ENCODE assay signal across 17 cellular contexts in the genomic region with DNA sequence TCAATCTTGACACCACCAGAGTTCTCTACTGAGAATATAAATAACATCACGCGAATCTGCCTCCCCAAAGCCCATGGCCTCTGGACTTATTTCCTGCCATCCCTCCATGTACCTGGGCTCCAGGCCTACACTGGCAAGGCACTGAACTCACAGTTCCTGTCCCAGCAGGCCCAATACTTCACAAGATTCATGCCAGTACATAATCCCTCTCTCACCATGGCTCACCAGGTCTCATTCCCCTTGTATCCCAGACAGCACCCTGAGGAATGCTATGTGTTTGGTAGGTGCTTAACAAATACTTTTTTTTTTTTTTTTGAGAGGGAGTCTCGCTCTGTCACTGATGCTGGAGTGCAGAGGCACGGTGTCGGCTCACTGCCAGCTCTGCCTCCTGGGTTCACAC. TPM values are rescaled to one million over a fixed set of nuclear protein-coding genes. Genes with fewer than 3 reads are reported as not detected.
A peak's percentile ranks its signal among the peaks of the same experiment; 100 is the strongest.
DNase-seq lines count a peak whose midpoint lies in the region; ATAC-seq, FAIRE-seq and TF ChIP-seq lines count a peak whose summit lies in the region.
"Had no signal": no experiment of that assay in that cellular context is flagged by ENCODE, and none has a peak within 500 bp of the region (broad histone marks: within the 10 kb centered on the region; RNA-seq: fewer than 3 reads in every experiment).

No MANE protein-coding gene starts in this region.

- DNase-seq in HepG2 (ENCODE audit: low spot score), result no peak
- DNase-seq in right lobe of liver, result no peak
- peak; percentile 97 for DNase-seq in bronchial epithelial cell (ENCODE audit: low read depth)
- DNase-seq in keratinocyte (ENCODE audit: low read depth, low spot score), result peak; percentile 75
- DNase-seq in vagina (ENCODE audit: extremely low spot score in 2 of 2), result no peak
- no peak for DNase-seq in NCI-H510A (lab: John Stamatoyannopoulos, UW)
- DNase-seq in Ammon's horn (ENCODE audit: low spot score), result no peak
- DNase-seq: CD8-positive, alpha-beta T cell; GOT3; KG1; MM.1S; NCI-H1105 treated with DMSO at 0.1 percent for 48 hours; NCI-H187; NCI-H510A treated with DMSO at 0.1 percent for 48 hours had no signal

- H3K79me2 ChIP-seq in HepG2 (ENCODE audit: insufficient read depth, low read length) (peaks cover 20% of the 10 kb centered on the region), keratinocyte (ENCODE audit: control insufficient read depth, insufficient read depth, low read length) (peaks cover 55% of the 10 kb centered on the region)

- H2AFZ ChIP-seq in HepG2 (ENCODE audit: low read length), result no peak overlapping the region
- H2AFZ ChIP-seq in keratinocyte (ENCODE audit: control insufficient read depth, low read length), result peak overlapping the region; percentile 73

- H3K4me3 ChIP-seq in HepG2 (replicated peaks in 1 of 3; ENCODE audit: insufficient read depth in 1 of 3, low read depth in 2 of 3, low read length in 3 of 3), result no peak overlapping the region
- no peak overlapping the region for H3K4me3 ChIP-seq in right lobe of liver
- H3K4me3 ChIP-seq in bronchial epithelial cell (ENCODE audit: low read depth, low read length), result no peak overlapping the region
- H3K4me3 ChIP-seq in keratinocyte (ENCODE audit: control insufficient read depth in 2 of 3, extremely low read depth in 1 of 3, insufficient read depth in 2 of 3, low read depth in 1 of 3, low read length in 3 of 3), result peak overlapping the region; percentile 88 to 95 (median 93)
- no peak overlapping the region for H3K4me3 ChIP-seq in vagina

- intact Hi-C loops in HepG2 (cut with micrococcal nuclease; ENCODE audit: unreplicated experiment) (no loop called here), right lobe of liver (cut with DNase I) (no loop called here), vagina (cut with DNase I) (no loop called here)

- POLR2A ChIA-PET in HepG2 (lab: Yijun Ruan, JAX), result no interaction called here

- no peak for TF ChIP-seq CTCF in HepG2 (CRISPR knock-in tag; IDR thresholded peaks at IDR 0.05)
- TF ChIP-seq CTCF in right lobe of liver (IDR thresholded peaks at IDR 0.05), result no peak
- no peak for TF ChIP-seq CTCF in bronchial epithelial cell (IDR thresholded peaks at IDR 0.05; ENCODE audit: insufficient read depth, low read length, severe bottlenecking)
- no peak for TF ChIP-seq CTCF in keratinocyte (optimal IDR thresholded peaks at IDR 0.05 in 1 of 3, IDR thresholded peaks at IDR 0.05 in 1 of 3, conservative IDR thresholded peaks at IDR 0.05 in 1 of 3; ENCODE audit: extremely low read depth in 1 of 3, insufficient read depth in 2 of 3, low read length in 3 of 3)
- TF ChIP-seq CTCF in vagina (IDR thresholded peaks at IDR 0.05), result no peak

- H3K27ac ChIP-seq in HepG2 (ENCODE audit: extremely low read length, insufficient read depth, low read length), result no peak overlapping the region
- no peak overlapping the region for H3K27ac ChIP-seq in right lobe of liver
- H3K27ac ChIP-seq in keratinocyte (ENCODE audit: control insufficient read depth, insufficient read depth, low read length), result peak overlapping the region; percentile 78
- H3K27ac ChIP-seq in vagina, result peak overlapping the region; percentile 53

- no peak for TF ChIP-seq POLR2A in HepG2 (IDR thresholded peaks at IDR 0.05; ENCODE audit: insufficient read depth in 1 of 2, low read depth in 2 of 2, low read length in 2 of 2)
- TF ChIP-seq POLR2A in right lobe of liver (IDR thresholded peaks at IDR 0.05), result no peak
- TF ChIP-seq POLR2A in vagina (IDR thresholded peaks at IDR 0.05), result no peak

- no peak overlapping the region for H3K9ac ChIP-seq in HepG2 (ENCODE audit: insufficient read depth, low read depth, low read length)
- H3K9ac ChIP-seq in keratinocyte (ENCODE audit: control insufficient read depth, extremely low read depth, insufficient read depth, low read length), result peak overlapping the region; percentile 85

- dilution Hi-C loops in keratinocyte (cut with MboI; ENCODE audit: extremely low pct_ligation_motif_present, low sequenced_read_pairs), result no loop called here

- no peak for TF ChIP-seq RAD21 in HepG2 (CRISPR knock-in tag; IDR thresholded peaks at IDR 0.05)

- TF ChIP-seq EP300 in HepG2 (IDR thresholded peaks at IDR 0.05; ENCODE audit: low read depth in 2 of 2, low read length in 2 of 2) (no peak), HepG2 (CRISPR knock-in tag; IDR thresholded peaks at IDR 0.05; ENCODE audit: borderline replicate concordance) (no peak)

- FAIRE-seq in HepG2 (lab: Jason Lieb, UNC), result no peak
- FAIRE-seq in bronchial epithelial cell (lab: Jason Lieb, UNC), result no peak
- FAIRE-seq in keratinocyte (lab: Jason Lieb, UNC), result peak; percentile 95
- FAIRE-seq: A204.1, RCC 7860 had no signal

- ATAC-seq in HepG2 (no peak), right lobe of liver (no peak), HG03135 (IDR thresholded peaks at IDR 0.05; ENCODE audit: unreplicated experiment) (no peak)
- ATAC-seq: CD8-positive, alpha-beta T cell had no signal

- no peaks in the 10 kb centered on the region for H3K9me1 ChIP-seq in keratinocyte (ENCODE audit: control insufficient read depth, extremely low read depth, insufficient read depth, low read length)

- no TSS peak for BruUV-seq in HepG2 (replicated peaks; lab: Mats Ljungman, UMichigan)

- 97% methylated on average over 5 of the region's 5 CpGs for WGBS in HepG2 (ENCODE audit: low lambda C conversion rate)
- 93% methylated on average over 5 of the region's 5 CpGs for WGBS in right lobe of liver (ENCODE audit: insufficient coverage, low coverage, low lambda C conversion rate, missing lambda C conversion rate)

- H3K4me1 ChIP-seq in HepG2 (ENCODE audit: insufficient read depth, low read length), result peaks cover 62% of the 10 kb centered on the region
- peaks cover 0 to 50% (median 8%) of the 10 kb centered on the region in 4 donors for H3K4me1 ChIP-seq in right lobe of liver
- peaks cover 26% of the 10 kb centered on the region for H3K4me1 ChIP-seq in keratinocyte (ENCODE audit: control insufficient read depth, extremely low read depth, insufficient read depth, low read length)
- peaks cover 52% of the 10 kb centered on the region for H3K4me1 ChIP-seq in vagina

- H3K27me3 ChIP-seq in HepG2 (ENCODE audit: control insufficient read depth in 1 of 2, insufficient read depth in 2 of 2, low read length in 2 of 2) (no peaks in the 10 kb centered on the region; a peak in 1 of 5 replicates), right lobe of liver (no peaks in the 10 kb centered on the region), bronchial epithelial cell (ENCODE audit: control insufficient read depth, insufficient read depth, low read length) (no peaks in the 10 kb centered on the region), keratinocyte (ENCODE audit: control insufficient read depth, extremely low read depth, insufficient read depth, low read length) (no peaks in the 10 kb centered on the region), vagina (no peaks in the 10 kb centered on the region)

- in situ Hi-C loops in HepG2 (cut with HindIII; ENCODE audit: extremely low pct_ligation_motif_present, low pct_unique_long_range_greater_than_20kb), result no loop called here

- no peaks in the 10 kb centered on the region for H3K9me3 ChIP-seq in HepG2 (ENCODE audit: low read length)
- H3K9me3 ChIP-seq in right lobe of liver, result no peaks in the 10 kb centered on the region
- no peaks in the 10 kb centered on the region for H3K9me3 ChIP-seq in keratinocyte (ENCODE audit: control insufficient read depth, low read depth, low read length)
- H3K9me3 ChIP-seq in vagina, result no peaks in the 10 kb centered on the region

- no peaks in the 10 kb centered on the region for H4K20me1 ChIP-seq in HepG2 (ENCODE audit: insufficient read depth, low read length)
- H4K20me1 ChIP-seq in keratinocyte (ENCODE audit: control insufficient read depth, extremely low read depth, insufficient read depth, low read length), result no peaks in the 10 kb centered on the region

- H3K4me2 ChIP-seq in HepG2 (ENCODE audit: low read depth, low read length) (peak overlapping the region; percentile 3; the same call in 1 of the 2 replicates), keratinocyte (ENCODE audit: control insufficient read depth, extremely low read depth, insufficient read depth, low read depth, low read length) (peak overlapping the region; percentile 83)

- CTCF ChIA-PET in HepG2 (lab: Yijun Ruan, JAX; ENCODE audit: low intra/inter-chr PET ratio, low total read pairs), result no interaction called here

- no peaks in the 10 kb centered on the region for H3K36me3 ChIP-seq in HepG2 (replicated peaks in 1 of 2; ENCODE audit: control insufficient read depth in 1 of 2, insufficient read depth in 2 of 2, low read length in 2 of 2)
- H3K36me3 ChIP-seq in right lobe of liver, result no peaks in the 10 kb centered on the region
- H3K36me3 ChIP-seq in bronchial epithelial cell (ENCODE audit: control insufficient read depth, insufficient read depth, low read length), result no peaks in the 10 kb centered on the region
- no peaks in the 10 kb centered on the region for H3K36me3 ChIP-seq in keratinocyte (ENCODE audit: control insufficient read depth in 2 of 2, extremely low read depth in 1 of 2, insufficient read depth in 2 of 2, low read length in 2 of 2)
- H3K36me3 ChIP-seq in vagina, result no peaks in the 10 kb centered on the region

RNA-seq across cellular contexts. Expression of gene KIF16B, which starts 1.9 kb away (rescaled TPM):
- total RNA-seq in HepG2 (2016; rRNA removed; fragmentation: Illumina TruSeq; extraction: Trizol), result 18.0 and 23.3 TPM in 2 replicates
- 9.2 and 11.4 TPM in 2 replicates for total RNA-seq in HepG2 (2016; cell fraction: cytosol; rRNA removed; fragmentation: Illumina TruSeq; extraction: Trizol; ENCODE audit: low read depth)
- total RNA-seq in HepG2 (2016; cell fraction: insoluble cytoplasmic fraction; rRNA removed; fragmentation: Illumina TruSeq; extraction: Trizol), result 17.5 and 21.2 TPM in 2 replicates
- 11.3 and 16.2 TPM in 2 replicates for total RNA-seq in HepG2 (2016; cell fraction: membrane; rRNA removed; fragmentation: Illumina TruSeq; extraction: Trizol)
- total RNA-seq in HepG2 (2016; cell fraction: nucleus; rRNA removed; fragmentation: Illumina TruSeq; extraction: Trizol), result 24.2 TPM in 2 replicates
- polyA plus RNA-seq in HepG2 (2011; rRNA removed), result 6.2 and 6.9 TPM in 2 replicates
- 5.1 and 7.1 TPM in 2 replicates for polyA plus RNA-seq in HepG2 (2011; cell fraction: cytosol; rRNA removed)
- 7.2 and 8.6 TPM in 2 replicates for polyA plus RNA-seq in HepG2 (2011; cell fraction: nucleus; rRNA removed)
- polyA plus RNA-seq in HepG2 (2012), result 6.4 and 7.5 TPM in 2 replicates
- 0.37 and 0.47 TPM in 2 replicates for polyA plus RNA-seq in HepG2 (2016; cell fraction: cytosol; fragmentation: Illumina TruSeq; extraction: Trizol; ENCODE audit: low read depth)
- polyA plus RNA-seq in HepG2 (2016; cell fraction: insoluble cytoplasmic fraction; fragmentation: Illumina TruSeq; extraction: Trizol; ENCODE audit: low read depth), result 19.2 and 19.4 TPM in 2 replicates
- 1.4 TPM in 2 replicates for polyA plus RNA-seq in HepG2 (2016; cell fraction: membrane; fragmentation: Illumina TruSeq; extraction: Trizol; ENCODE audit: low read depth)
- 11.5 and 13.4 TPM in 2 replicates for polyA plus RNA-seq in HepG2 (2016; cell fraction: nucleus; fragmentation: Illumina TruSeq; extraction: Trizol; ENCODE audit: insufficient read depth, low read depth)
- 2.9 and 11.2 TPM in 2 replicates for polyA minus RNA-seq in HepG2 (2011; rRNA and poly(A)+ RNA removed; ENCODE audit: low replicate concordance)
- 8.8 and 11.3 TPM in 2 replicates for polyA minus RNA-seq in HepG2 (2011; cell fraction: cytosol; rRNA and poly(A)+ RNA removed)
- polyA minus RNA-seq in HepG2 (2011; cell fraction: nucleus; rRNA and poly(A)+ RNA removed), result 33.9 and 35.4 TPM in 2 replicates
- 10 to 100 TPM in 5 of 6 experiments, 1 to 10 TPM in 1; 8.4 to 15.9 (median 11.7) TPM for total RNA-seq in right lobe of liver
- 19.0 and 21.1 TPM in 2 replicates for total RNA-seq in bronchial epithelial cell
- 14.2 to 16.1 TPM (median 15.8 TPM) in 3 replicates for polyA plus RNA-seq in keratinocyte
- polyA plus RNA-seq in keratinocyte (2011; ENCODE audit: low read depth), result 102 TPM
- polyA plus RNA-seq in keratinocyte (2011; cell fraction: cytosol; rRNA removed), result 14.7 and 25.7 TPM in 2 replicates
- 32.5 and 39.0 TPM in 2 replicates for polyA plus RNA-seq in keratinocyte (2011; cell fraction: nucleus; rRNA removed)
- 11.5 and 13.9 TPM in 2 replicates for polyA plus RNA-seq in keratinocyte (2012; ENCODE audit: low replicate concordance)
- polyA minus RNA-seq in keratinocyte, result 7.2 to 32.4 TPM (median 18.1 TPM) in 3 replicates
- polyA minus RNA-seq in keratinocyte (2011; cell fraction: cytosol; rRNA and poly(A)+ RNA removed), result 10.2 TPM
- polyA minus RNA-seq in keratinocyte (2011; cell fraction: nucleus; rRNA and poly(A)+ RNA removed), result 23.4 and 52.4 TPM in 2 replicates
- total RNA-seq in vagina, result 27.7 TPM

Comparison
In these comparisons a context has a peak if more than half of its experiments do, and no peak if none do; other contexts are left out.
1. DNase-seq: peak in bronchial epithelial cell (single experiment) and keratinocyte (single experiment); none in HepG2 (single experiment), right lobe of liver (0 of 3), vagina (0 of 2), NCI-H510A (single experiment) and Ammon's horn (single experiment).
2. H3K27ac ChIP-seq: peak in keratinocyte (single experiment) and vagina (single experiment); none in HepG2 (single experiment) and right lobe of liver (0 of 3).
3. H3K4me3 ChIP-seq: peak in keratinocyte (3 of 3); none in HepG2 (0 of 3), right lobe of liver (0 of 3), bronchial epithelial cell (single experiment) and vagina (0 of 2).